Comparison of ENCODE assay signal across 13 cellular contexts in the genomic region with DNA sequence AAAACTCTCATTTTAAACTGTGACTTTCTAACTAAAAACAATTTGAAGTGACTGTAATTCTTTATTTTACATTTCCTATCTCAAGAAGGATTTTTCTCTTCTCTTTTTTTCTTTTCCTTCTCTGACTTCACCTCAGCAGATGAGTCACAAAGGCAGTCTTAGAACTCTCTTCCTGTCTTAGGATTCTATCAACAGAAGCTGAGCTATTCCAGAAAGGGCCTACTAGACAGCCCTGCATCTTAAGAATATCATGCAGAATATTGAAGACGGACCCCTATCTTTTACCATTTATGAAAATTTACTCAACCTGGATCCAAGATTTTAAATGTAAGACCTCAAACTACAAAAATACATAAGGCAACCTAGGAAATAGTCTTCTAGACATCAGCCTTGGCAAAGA.
DNase-seq lines count a peak whose midpoint lies in the region; ATAC-seq, FAIRE-seq and TF ChIP-seq lines count a peak whose summit lies in the region.
"Had no signal": no experiment of that assay in that cellular context is flagged by ENCODE, and none has a peak within 500 bp of the region (broad histone marks: within the 10 kb centered on the region; RNA-seq: fewer than 3 reads in every experiment).

No MANE protein-coding gene starts in this region.

- no peaks in the 10 kb centered on the region for H3K9me2 ChIP-seq in GM23248 (ENCODE audit: insufficient read depth)

- H3K9me3 Mint-ChIP-seq in osteocyte (ENCODE audit: unreplicated experiment) = peaks cover 8% of the 10 kb centered on the region

- H3K27me3 Mint-ChIP-seq in osteocyte (ENCODE audit: unreplicated experiment) = peaks cover under 1% of the 10 kb centered on the region
- H3K27me3 Mint-ChIP-seq: IgD-negative memory B cell had no signal

- WGBS in GM23248 (ENCODE audit: low coverage in 1 of 2, low lambda C conversion rate in 2 of 2, missing lambda C conversion rate in 2 of 2), 2 experiments = 42 to 47% methylated on average over 1 of the region's 1 CpG

- no peak overlapping the region for H3K9ac ChIP-seq in GM23248

- no peak for TF ChIP-seq CTCF in Panc1 (IDR thresholded peaks at IDR 0.05)
- no peak for TF ChIP-seq CTCF in osteocyte (IDR thresholded peaks at IDR 0.05)

- H2AFZ ChIP-seq in GM23248 = peak overlapping the region; percentile 18

- intact Hi-C loops in Panc1 (cut with micrococcal nuclease; ENCODE audit: unreplicated experiment) = no loop called here

- CTCF ChIA-PET in Panc1 (lab: Charles Lee) = no interaction called here

- TF ChIP-seq POLR2A in GM18505 (IDR thresholded peaks at IDR 0.05; ENCODE audit: borderline replicate concordance, extremely low read depth, insufficient read depth, insufficient read length) = no peak

- BruUV-seq in Panc1 (replicated peaks; lab: Mats Ljungman, UMichigan) = no TSS peak

- H3K36me3 ChIP-seq in GM23248 (ENCODE audit: low read depth) (no peaks in the 10 kb centered on the region), Panc1 (ENCODE audit: control insufficient read depth, insufficient read depth, low read length) (no peaks in the 10 kb centered on the region)
- H3K36me3 ChIP-seq: suprapubic skin had no signal

- H3K27me3 ChIP-seq in GM23248 (replicated peaks; ENCODE audit: insufficient read depth) (no peaks in the 10 kb centered on the region), Panc1 (ENCODE audit: control insufficient read depth, insufficient read depth, low read length) (no peaks in the 10 kb centered on the region)
- H3K27me3 ChIP-seq: suprapubic skin had no signal

- H3K36me3 Mint-ChIP-seq in osteocyte (ENCODE audit: unreplicated experiment) = no peaks in the 10 kb centered on the region
- H3K36me3 Mint-ChIP-seq: IgD-negative memory B cell had no signal

- H3K4me1 ChIP-seq in GM23248 (ENCODE audit: insufficient read depth) = peaks cover 21% of the 10 kb centered on the region
- H3K4me1 ChIP-seq in Panc1 (ENCODE audit: control insufficient read depth, insufficient read depth, low read length) = no peaks in the 10 kb centered on the region
- H3K4me1 ChIP-seq: suprapubic skin had no signal

- POLR2A ChIA-PET in Panc1 (lab: Charles Lee) = no interaction called here

- peak; percentile 90 for ATAC-seq in Panc1
- no peak for ATAC-seq in GM18505 (IDR thresholded peaks at IDR 0.05; ENCODE audit: unreplicated experiment)
- ATAC-seq: activated CD8-positive, alpha-beta T cell treated with anti-CD3 and anti-CD28 coated beads, Interleukin-2, amount 10 ng/mL, durations not matched to agents 7 days and 5 days had no signal

- peak; percentile 8 for FAIRE-seq in endometrium (lab: Jason Lieb, UNC)

- H3K9me3 ChIP-seq in GM23248 (ENCODE audit: low read depth) (no peaks in the 10 kb centered on the region), Panc1 (ENCODE audit: control insufficient read depth, insufficient read depth, low read depth, low read length) (no peaks in the 10 kb centered on the region; the same call in 1 of the 2 replicates)
- H3K9me3 ChIP-seq: suprapubic skin had no signal

- H3K4me3 ChIP-seq in GM23248 (no peak overlapping the region; the same call in 1 of the 2 replicates), Panc1 (ENCODE audit: low read depth in 2 of 2, low read length in 2 of 2) (no peak overlapping the region)
- H3K4me3 ChIP-seq: suprapubic skin had no signal

- H4K20me1 ChIP-seq in GM23248 (ENCODE audit: insufficient read depth) = no peaks in the 10 kb centered on the region

- H3K4me3 Mint-ChIP-seq in osteocyte (ENCODE audit: unreplicated experiment) = no peak overlapping the region
- H3K4me3 Mint-ChIP-seq: activated CD8-positive, alpha-beta T cell treated with anti-CD3 and anti-CD28 coated beads, Interleukin-2, amount 10 ng/mL, durations not matched to agents 7 days and 5 days; IgD-negative memory B cell; immature natural killer cell had no signal

- H3F3A ChIP-seq in GM23248 (ENCODE audit: insufficient read depth) = peaks cover 24% of the 10 kb centered on the region

- peak overlapping the region; percentile 42 for H3K27ac ChIP-seq in GM23248
- peak overlapping the region; percentile 66 for H3K27ac ChIP-seq in Panc1 (ENCODE audit: low read length)
- H3K27ac ChIP-seq: suprapubic skin had no signal

- H3K79me2 ChIP-seq in GM23248 (ENCODE audit: insufficient read depth) = no peaks in the 10 kb centered on the region

- peak overlapping the region; percentile 35 for H3K27ac Mint-ChIP-seq in osteocyte (ENCODE audit: unreplicated experiment)
- H3K27ac Mint-ChIP-seq: activated CD8-positive, alpha-beta T cell treated with anti-CD3 and anti-CD28 coated beads, Interleukin-2, amount 10 ng/mL, durations not matched to agents 7 days and 5 days; IgD-negative memory B cell; immature natural killer cell had no signal

- DNase-seq in GM23248 (peak; percentile 82), Panc1 (ENCODE audit: low read depth, low spot score) (no peak), osteocyte (ENCODE audit: extremely low spot score, unreplicated experiment) (no peak), amygdala (lab: John Stamatoyannopoulos, UW) (no peak)
- no peak for DNase-seq in activated naive CD4-positive, alpha-beta T cell treated with Interleukin-2 at 50 U/mL for 16 hours
- DNase-seq: activated CD8-positive, alpha-beta T cell treated with anti-CD3 and anti-CD28 coated beads, Interleukin-2, amount 10 ng/mL, durations not matched to agents 7 days and 5 days; cerebellar nuclear complex; immature natural killer cell; NCI-H187 treated with DMSO at 0.1 percent for 48 hours had no signal

- peak overlapping the region; percentile 29 for H3K4me2 ChIP-seq in GM23248 (ENCODE audit: unreplicated experiment)

- in situ Hi-C loops in GM23248 (cut with MboI) = no loop called here
- in situ Hi-C loops in Panc1 (cut with HindIII; ENCODE audit: low pct_unique_long_range_greater_than_20kb, low sequenced_read_pairs) = no loop called here

- peaks cover 20% of the 10 kb centered on the region for H3K4me1 Mint-ChIP-seq in osteocyte (ENCODE audit: unreplicated experiment)
- H3K4me1 Mint-ChIP-seq: IgD-negative memory B cell, immature natural killer cell had no signal
